7 cellular contexts compared by ENCODE assay signal in the genomic region with DNA sequence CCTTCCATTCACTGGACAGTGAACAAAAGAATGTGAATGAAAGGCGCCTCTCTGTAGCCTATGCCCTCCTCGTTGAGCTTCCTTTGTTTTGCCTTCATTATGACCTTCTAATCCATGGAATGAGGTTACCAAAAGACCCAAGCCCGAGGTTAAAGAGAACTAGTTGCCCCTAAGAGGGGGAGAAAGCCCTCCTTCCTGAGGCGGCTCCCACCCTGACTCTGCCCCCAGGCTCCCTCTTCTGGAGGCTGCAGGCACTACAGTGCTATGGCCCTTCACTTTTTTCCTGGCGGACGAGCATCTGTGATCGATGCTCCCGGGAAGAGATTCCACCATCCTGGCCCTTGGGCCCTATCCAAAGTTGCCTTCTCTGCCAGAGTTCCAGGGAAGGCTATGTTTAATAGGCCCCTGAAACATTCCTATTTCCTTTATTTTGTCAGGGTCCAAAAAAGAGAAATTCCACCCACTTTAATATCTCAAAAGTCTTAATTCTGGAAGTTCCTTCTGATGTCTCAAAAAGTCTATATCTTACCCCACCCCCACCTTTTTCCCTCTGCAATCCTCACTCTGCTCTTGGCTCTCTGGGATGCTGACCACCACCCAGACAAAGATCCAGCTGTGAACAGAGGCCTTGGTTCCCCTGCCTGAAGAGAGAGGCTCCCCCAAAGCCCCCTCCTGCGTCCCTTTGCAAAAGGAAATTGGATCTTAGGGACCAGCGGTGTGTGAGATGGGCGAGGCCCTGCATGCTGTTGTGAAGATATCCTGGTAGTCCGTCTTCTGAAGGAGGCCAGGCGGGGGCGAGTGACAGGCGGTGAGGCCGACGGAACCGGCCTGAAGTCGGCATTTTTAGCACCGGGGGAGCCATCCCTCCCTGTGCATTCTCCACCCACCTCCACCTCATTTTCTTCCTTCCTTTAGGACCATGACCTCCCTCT.
DNase-seq lines count a peak whose midpoint lies in the region; ATAC-seq and TF ChIP-seq lines count a peak whose summit lies in the region.

No MANE protein-coding gene starts in this region.

- in situ Hi-C loops in G401 (cut with HindIII; ENCODE audit: low sequenced_read_pairs), result no loop called here
- in situ Hi-C loops in astrocyte of the spinal cord (cut with HindIII; ENCODE audit: low sequenced_read_pairs), result no loop called here

- H3K4me3 ChIP-seq in astrocyte of the spinal cord (ENCODE audit: low read depth, low read length), result no peak overlapping the region

- TF ChIP-seq CTCF in astrocyte of the spinal cord (IDR thresholded peaks at IDR 0.05; ENCODE audit: low read depth, low read length), result peak; percentile 99

- ATAC-seq in HG02981 (IDR thresholded peaks at IDR 0.05; ENCODE audit: unreplicated experiment) (peak; percentile 61), SK-N-SH treated with all-trans-retinoic acid at 6 μM for 48 hours (peak; percentile 76), esophagus mucosa (no peak)

- peak; percentile 71 for DNase-seq in G401 (ENCODE audit: low spot score)
- peak; percentile 32 for DNase-seq in astrocyte of the spinal cord (ENCODE audit: low read depth, low spot score)
- peak; percentile 9 for DNase-seq in iris pigment epithelial cell (ENCODE audit: low read depth)
- peak; percentile 60 to 63 for DNase-seq in stimulated activated CD4-positive, alpha-beta T cell treated with anti-CD3 and anti-CD28 coated beads, Interleukin-2, amount 100 ng/mL, for 24 hours

TF ChIP-seq in SK-N-SH treated with all-trans-retinoic acid at 6 μM for 48 hours, 23 proteins besides CTCF, POLR2A, EP300 and RAD21:
- TF ChIP-seq ZNF565 (CRISPR knock-in tag; conservative IDR thresholded peaks at IDR 0.05; ENCODE audit: low read depth) (no peak), ZNF70 (CRISPR knock-in tag; IDR thresholded peaks at IDR 0.05) (no peak), CSDC2 (CRISPR knock-in tag; IDR thresholded peaks at IDR 0.05) (no peak), ZFP3 (CRISPR knock-in tag; IDR thresholded peaks at IDR 0.05) (no peak), ZNF8 (CRISPR knock-in tag; IDR thresholded peaks at IDR 0.05) (no peak), ESRRG (CRISPR knock-in tag; IDR thresholded peaks at IDR 0.05) (no peak)
- TF ChIP-seq, protein P1, sequence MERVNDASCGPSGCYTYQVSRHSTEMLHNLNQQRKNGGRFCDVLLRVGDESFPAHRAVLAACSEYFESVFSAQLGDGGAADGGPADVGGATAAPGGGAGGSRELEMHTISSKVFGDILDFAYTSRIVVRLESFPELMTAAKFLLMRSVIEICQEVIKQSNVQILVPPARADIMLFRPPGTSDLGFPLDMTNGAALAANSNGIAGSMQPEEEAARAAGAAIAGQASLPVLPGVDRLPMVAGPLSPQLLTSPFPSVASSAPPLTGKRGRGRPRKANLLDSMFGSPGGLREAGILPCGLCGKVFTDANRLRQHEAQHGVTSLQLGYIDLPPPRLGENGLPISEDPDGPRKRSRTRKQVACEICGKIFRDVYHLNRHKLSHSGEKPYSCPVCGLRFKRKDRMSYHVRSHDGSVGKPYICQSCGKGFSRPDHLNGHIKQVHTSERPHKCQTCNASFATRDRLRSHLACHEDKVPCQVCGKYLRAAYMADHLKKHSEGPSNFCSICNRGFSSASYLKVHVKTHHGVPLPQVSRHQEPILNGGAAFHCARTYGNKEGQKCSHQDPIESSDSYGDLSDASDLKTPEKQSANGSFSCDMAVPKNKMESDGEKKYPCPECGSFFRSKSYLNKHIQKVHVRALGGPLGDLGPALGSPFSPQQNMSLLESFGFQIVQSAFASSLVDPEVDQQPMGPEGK (CRISPR knock-in tag; IDR thresholded peaks at IDR 0.05; ENCODE audit: borderline replicate concordance), result no peak
- TF ChIP-seq, protein P2, sequence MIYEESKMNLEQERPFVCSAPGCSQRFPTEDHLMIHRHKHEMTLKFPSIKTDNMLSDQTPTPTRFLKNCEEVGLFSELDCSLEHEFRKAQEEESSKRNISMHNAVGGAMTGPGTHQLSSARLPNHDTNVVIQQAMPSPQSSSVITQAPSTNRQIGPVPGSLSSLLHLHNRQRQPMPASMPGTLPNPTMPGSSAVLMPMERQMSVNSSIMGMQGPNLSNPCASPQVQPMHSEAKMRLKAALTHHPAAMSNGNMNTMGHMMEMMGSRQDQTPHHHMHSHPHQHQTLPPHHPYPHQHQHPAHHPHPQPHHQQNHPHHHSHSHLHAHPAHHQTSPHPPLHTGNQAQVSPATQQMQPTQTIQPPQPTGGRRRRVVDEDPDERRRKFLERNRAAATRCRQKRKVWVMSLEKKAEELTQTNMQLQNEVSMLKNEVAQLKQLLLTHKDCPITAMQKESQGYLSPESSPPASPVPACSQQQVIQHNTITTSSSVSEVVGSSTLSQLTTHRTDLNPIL (CRISPR knock-in tag; IDR thresholded peaks at IDR 0.05; ENCODE audit: low read depth), result no peak
- TF ChIP-seq, protein P3, sequence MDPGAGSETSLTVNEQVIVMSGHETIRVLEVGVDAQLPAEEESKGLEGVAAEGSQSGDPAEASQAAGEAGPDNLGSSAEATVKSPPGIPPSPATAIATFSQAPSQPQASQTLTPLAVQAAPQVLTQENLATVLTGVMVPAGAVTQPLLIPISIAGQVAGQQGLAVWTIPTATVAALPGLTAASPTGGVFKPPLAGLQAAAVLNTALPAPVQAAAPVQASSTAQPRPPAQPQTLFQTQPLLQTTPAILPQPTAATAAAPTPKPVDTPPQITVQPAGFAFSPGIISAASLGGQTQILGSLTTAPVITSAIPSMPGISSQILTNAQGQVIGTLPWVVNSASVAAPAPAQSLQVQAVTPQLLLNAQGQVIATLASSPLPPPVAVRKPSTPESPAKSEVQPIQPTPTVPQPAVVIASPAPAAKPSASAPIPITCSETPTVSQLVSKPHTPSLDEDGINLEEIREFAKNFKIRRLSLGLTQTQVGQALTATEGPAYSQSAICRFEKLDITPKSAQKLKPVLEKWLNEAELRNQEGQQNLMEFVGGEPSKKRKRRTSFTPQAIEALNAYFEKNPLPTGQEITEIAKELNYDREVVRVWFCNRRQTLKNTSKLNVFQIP (CRISPR knock-in tag; IDR thresholded peaks at IDR 0.05; ENCODE audit: borderline replicate concordance, low read depth), result no peak

Comparison
In these comparisons a context has a peak if more than half of its experiments do, and no peak if none do; other contexts are left out.
1. DNase-seq: peak in every context shown above with its lines; median percentile 71 in G401; 62 in stimulated activated CD4-positive, alpha-beta T cell treated with anti-CD3 and anti-CD28 coated beads, Interleukin-2, amount 100 ng/mL, for 24 hours; 32 in astrocyte of the spinal cord; 9 in iris pigment epithelial cell.